In the genomic region with DNA sequence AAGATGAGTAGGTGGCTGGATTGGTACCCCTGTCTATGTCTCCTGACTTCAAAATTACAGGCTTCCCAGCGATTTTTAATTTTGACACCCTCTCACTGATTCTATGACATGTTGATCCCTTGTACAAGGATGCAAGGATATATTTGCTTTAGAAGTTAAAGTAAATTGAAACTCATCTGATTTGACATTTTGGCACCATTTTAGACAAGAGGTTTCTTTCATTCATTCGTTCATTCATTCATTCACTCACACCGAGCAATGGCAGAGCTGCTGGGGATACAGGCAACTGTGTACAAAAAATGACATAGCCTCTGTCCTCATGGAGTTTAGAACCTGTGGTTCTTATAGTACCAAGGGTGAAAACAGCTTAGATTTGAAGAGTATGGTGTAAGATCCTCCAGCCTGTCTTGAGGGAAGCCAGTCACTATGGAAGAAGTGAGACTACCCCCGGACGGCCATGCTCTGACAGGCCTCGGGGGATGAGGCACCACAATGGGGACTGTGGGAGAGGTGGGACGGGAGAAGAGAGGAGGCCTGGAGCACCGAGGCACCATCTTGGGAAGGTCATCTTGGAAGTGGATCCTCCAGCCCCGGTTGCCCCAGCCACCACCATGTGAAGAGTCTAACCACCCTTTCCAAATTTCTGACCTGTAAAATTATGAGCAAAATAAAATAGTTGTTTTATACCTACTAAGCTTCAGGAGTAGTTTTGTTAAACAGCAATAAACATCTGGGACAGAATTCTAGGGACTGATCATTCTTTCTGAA, we compare ENCODE assay signal across 25 cellular contexts. TPM values are rescaled to one million over a fixed set of nuclear protein-coding genes. Genes with fewer than 3 reads are reported as not detected.
"Had no signal": no experiment of that assay in that cellular context is flagged by ENCODE, and none has a peak within 500 bp of the region (broad histone marks: within the 10 kb centered on the region; RNA-seq: fewer than 3 reads in every experiment).

No MANE protein-coding gene starts in this region.

- H3K9me3 Mint-ChIP-seq: activated T-helper 1 cell treated with anti-CD3 and anti-CD28 coated beads, Interleukin-12 subunit alpha, Interleukin-12 subunit beta, Interleukin-2, Interleukin-4 antibody, amounts not matched to agents 30 ng/mL and 10 ng/mL and 1 ng/mL, durations not matched to agents 14 hours and 24 hours and 36 hours; immature natural killer cell had no signal

- ATAC-seq: activated CD4-positive, CD25-positive, alpha-beta regulatory T cell treated with anti-CD3 and anti-CD28 coated beads, Interleukin-2, amount 50 U/mL, for 24 hours; left lobe of liver; lower lobe of right lung; naive thymus-derived CD8-positive, alpha-beta T cell; stimulated activated naive CD8-positive, alpha-beta T cell treated with anti-CD3 and anti-CD28 coated beads, Interleukin-15, Interleukin-2, amounts not matched to agents 100 U/mL and 50 U/mL, for 24 hours; T-cell; upper lobe of right lung had no signal

- H3K4me1 Mint-ChIP-seq: activated CD4-positive, alpha-beta memory T cell treated with anti-CD3 and anti-CD28 coated beads, Interleukin-2, amount 10 ng/mL, durations not matched to agents 7 days and 5 days; activated naive CD4-positive, alpha-beta T cell treated with anti-CD3 and anti-CD28 coated beads, Interleukin-2, amount 50 U/mL, for 24 hours; immature natural killer cell; T-cell had no signal

- H3K27me3 ChIP-seq: brain microvascular endothelial cell, hepatocyte, thyroid gland, upper lobe of right lung had no signal

- H3K4me3 ChIP-seq: hepatocyte, lower lobe of right lung, thyroid gland, upper lobe of right lung had no signal

- H3K4me2 ChIP-seq: hepatocyte had no signal

- H3K4me3 Mint-ChIP-seq: activated CD4-positive, alpha-beta memory T cell treated with anti-CD3 and anti-CD28 coated beads, Interleukin-2, amount 10 ng/mL, durations not matched to agents 7 days and 5 days; activated CD4-positive, alpha-beta T cell treated with anti-CD3 and anti-CD28 coated beads, Interleukin-2, amount 10 ng/mL, durations not matched to agents 24 days and 14 days; activated naive CD4-positive, alpha-beta T cell treated with anti-CD3 and anti-CD28 coated beads, Interleukin-2, amount 50 U/mL, for 24 hours; activated T-helper 1 cell treated with anti-CD3 and anti-CD28 coated beads, Interleukin-12 subunit alpha, Interleukin-12 subunit beta, Interleukin-2, Interleukin-4 antibody, amounts not matched to agents 30 ng/mL and 10 ng/mL and 1 ng/mL, durations not matched to agents 14 hours and 24 hours and 36 hours; immature natural killer cell; naive thymus-derived CD8-positive, alpha-beta T cell; T-cell; T-helper 2 cell treated with Interferon-gamma antibody and Interleukin-4, amounts not matched to agents 5 μg/mL and 100 μg/mL, for 36 hours had no signal

- DNase-seq: activated CD4-positive, alpha-beta memory T cell treated with anti-CD3 and anti-CD28 coated beads, Interleukin-2, amount 10 ng/mL, durations not matched to agents 7 days and 5 days; activated CD4-positive, alpha-beta T cell treated with anti-CD3 and anti-CD28 coated beads, Interleukin-2, amount 10 ng/mL, durations not matched to agents 24 days and 14 days; activated gamma-delta T cell; brain microvascular endothelial cell; dermis blood vessel endothelial cell; effector CD8-positive, alpha-beta T cell; foreskin melanocyte; glutamatergic neuron; immature natural killer cell; lower lobe of right lung; mesendoderm; naive thymus-derived CD8-positive, alpha-beta T cell; stimulated activated CD4-positive, alpha-beta T cell treated with anti-CD3 and anti-CD28 coated beads, Interleukin-12 subunit alpha, Interleukin-12 subunit beta, amount 100 ng/mL, for 4 hours; stimulated activated CD4-positive, alpha-beta T cell treated with anti-CD3 and anti-CD28 coated beads, Interleukin-4, amount 100 ng/mL, for 4 hours; stimulated activated naive CD8-positive, alpha-beta T cell treated with anti-CD3 and anti-CD28 coated beads, Interleukin-15, Interleukin-2, amounts not matched to agents 100 U/mL and 50 U/mL, for 24 hours; T-cell; thyroid gland; upper lobe of right lung had no signal

- H3K9me3 ChIP-seq: lower lobe of right lung, thyroid gland, upper lobe of right lung had no signal

- H3K36me3 ChIP-seq: lower lobe of right lung, thyroid gland, upper lobe of right lung had no signal

- H3K36me3 Mint-ChIP-seq: immature natural killer cell; naive thymus-derived CD8-positive, alpha-beta T cell; T-cell had no signal

- H3K27ac Mint-ChIP-seq: activated CD4-positive, alpha-beta memory T cell treated with anti-CD3 and anti-CD28 coated beads, Interleukin-2, amount 10 ng/mL, durations not matched to agents 7 days and 5 days; activated CD4-positive, alpha-beta T cell treated with anti-CD3 and anti-CD28 coated beads, Interleukin-2, amount 10 ng/mL, durations not matched to agents 24 days and 14 days; activated naive CD4-positive, alpha-beta T cell treated with anti-CD3 and anti-CD28 coated beads, Interleukin-2, amount 50 U/mL, for 24 hours; activated T-helper 1 cell treated with anti-CD3 and anti-CD28 coated beads, Interleukin-12 subunit alpha, Interleukin-12 subunit beta, Interleukin-2, Interleukin-4 antibody, amounts not matched to agents 30 ng/mL and 10 ng/mL and 1 ng/mL, durations not matched to agents 14 hours and 24 hours and 36 hours; immature natural killer cell; naive thymus-derived CD8-positive, alpha-beta T cell; T-cell; T-helper 2 cell treated with Interferon-gamma antibody and Interleukin-4, amounts not matched to agents 5 μg/mL and 100 μg/mL, for 36 hours had no signal

- H3K27ac ChIP-seq: lower lobe of right lung, upper lobe of right lung, VCaP had no signal

RNA-seq across cellular contexts. Expression of a gene that starts 16.2 kb away (rescaled TPM):
- total RNA-seq: naive thymus-derived CD8-positive, alpha-beta T cell had no signal
- polyA plus RNA-seq: immature natural killer cell; naive thymus-derived CD8-positive, alpha-beta T cell had no signal
